Comparison of ENCODE assay signal across 18 cellular contexts in genomic region chr6:49415358-49415757, GRCh38. TPM values are rescaled to one million over a fixed set of nuclear protein-coding genes. Genes with fewer than 3 reads are reported as not detected.
DNase-seq lines count a peak whose midpoint lies in the region; ATAC-seq and TF ChIP-seq lines count a peak whose summit lies in the region.
"Had no signal": no experiment of that assay in that cellular context is flagged by ENCODE, and none has a peak within 500 bp of the region (broad histone marks: within the 10 kb centered on the region; RNA-seq: fewer than 3 reads in every experiment).

No MANE protein-coding gene starts in this region.

- peaks cover 3% of the 10 kb centered on the region; the same call in 1 of the 2 replicates for H3K27me3 ChIP-seq in HAP-1 (ENCODE audit: low read depth)

- peak; percentile 79 for ATAC-seq in mucosa of descending colon
- ATAC-seq: A549 had no signal

- H3K4me3 ChIP-seq in SK-N-MC (peak overlapping the region; percentile 52), mucosa of descending colon (no peak overlapping the region), HAP-1 (no peak overlapping the region)
- H3K4me3 ChIP-seq: A549 had no signal

- no peak for TF ChIP-seq CTCF in mucosa of descending colon (IDR thresholded peaks at IDR 0.05)

- H3K9ac ChIP-seq in SK-N-MC (ENCODE audit: insufficient read length): peak overlapping the region; percentile 23

- intact Hi-C loops in mucosa of descending colon (cut with DNase I, micrococcal nuclease): no loop called here

- peak overlapping the region; percentile 91 for H3K27ac ChIP-seq in SK-N-MC
- H3K27ac ChIP-seq: A549 had no signal

- no peak overlapping the region for H3K4me3 Mint-ChIP-seq in immature natural killer cell
- H3K4me3 Mint-ChIP-seq: CD4-positive, alpha-beta memory T cell had no signal

- in situ Hi-C loops in HAP-1 (cut with MboI; ENCODE audit: low sequenced_read_pairs): loop anchor here (25.0 kb wide), 1 partner anchor 1628 kb away; the partner anchor contains the start of gene OPN5

- DNase-seq in EL (peak; percentile 5), SK-N-MC (ENCODE audit: low read depth, low spot score) (no peak), kidney tubule cell (ENCODE audit: low spot score) (peak; percentile 44), mucosa of descending colon (peak in 1 of 3 donors; percentile 16), immature natural killer cell (no peak), HAP-1 (ENCODE audit: low spot score in 2 of 2) (no peak), activated T-cell treated with anti-CD3 and anti-CD28 coated beads for 4 hours (no peak), MV-4-11 (lab: John Stamatoyannopoulos, UW) (no peak)
- DNase-seq: 8988T; C1 segment of cervical spinal cord; Calu3; CD4-positive, alpha-beta memory T cell; COR-L47; DMS53; DMS79 treated with DMSO at 0.1 percent for 48 hours; GOT3; HCEC 1CT had no signal

- H3K27ac Mint-ChIP-seq in immature natural killer cell: no peak overlapping the region

- no peaks in the 10 kb centered on the region for H3K4me1 Mint-ChIP-seq in immature natural killer cell
- H3K4me1 Mint-ChIP-seq: CD4-positive, alpha-beta memory T cell had no signal

- H3K4me1 ChIP-seq in mucosa of descending colon (ENCODE audit: low read depth): no peaks in the 10 kb centered on the region
- no peaks in the 10 kb centered on the region for H3K4me1 ChIP-seq in HAP-1

- 0 out of 2 replicates have a peak, but pooled peaks cover 3% of the 10 kb centered on the region for H3K9me3 ChIP-seq in SK-N-MC (ENCODE audit: low read depth, low read length)
- H3K9me3 ChIP-seq in mucosa of descending colon: no peaks in the 10 kb centered on the region
- no peaks in the 10 kb centered on the region for H3K9me3 ChIP-seq in HAP-1
- H3K9me3 ChIP-seq: A549 had no signal

- H3K36me3 Mint-ChIP-seq in immature natural killer cell: no peaks in the 10 kb centered on the region
- H3K36me3 Mint-ChIP-seq: CD4-positive, alpha-beta memory T cell had no signal

- no peaks in the 10 kb centered on the region for H3K36me3 ChIP-seq in SK-N-MC (ENCODE audit: insufficient read depth, low read length)
- no peaks in the 10 kb centered on the region for H3K36me3 ChIP-seq in mucosa of descending colon (ENCODE audit: low read depth)
- no peaks in the 10 kb centered on the region for H3K36me3 ChIP-seq in HAP-1 (replicated peaks)

- H3K27me3 Mint-ChIP-seq in immature natural killer cell (ENCODE audit: low read depth in 3 of 3): peaks cover 0 to 4% (median 4%) of the 10 kb centered on the region in 3 donors

- H3K9me3 Mint-ChIP-seq in immature natural killer cell: no peaks in the 10 kb centered on the region
- H3K9me3 Mint-ChIP-seq: CD4-positive, alpha-beta memory T cell had no signal

RNA-seq across cellular contexts. Expression of gene MMUT, which starts 47.7 kb away (rescaled TPM):
- total RNA-seq in mucosa of descending colon: 10 to 100 TPM; 27.9 to 41.5 (median 31.5) TPM
- 1 to 10 TPM; 5.6 to 8.5 (median 8.2) TPM for polyA plus RNA-seq in immature natural killer cell

RNA-seq across cellular contexts. Expression of gene CENPQ, which starts 47.8 kb away (rescaled TPM):
- 1 to 10 TPM; 2.6 to 4.3 (median 3.0) TPM for total RNA-seq in mucosa of descending colon
- 1 to 10 TPM; 2.3 to 5.2 (median 2.3) TPM for polyA plus RNA-seq in immature natural killer cell

Comparison
In these comparisons a context has a peak if more than half of its experiments do, and no peak if none do; other contexts are left out.
1. DNase-seq: peak in EL (single experiment) and kidney tubule cell (single experiment); none in SK-N-MC (single experiment), immature natural killer cell (0 of 3), HAP-1 (0 of 2), activated T-cell treated with anti-CD3 and anti-CD28 coated beads for 4 hours (single experiment) and MV-4-11 (single experiment).